ENCODE assay signal across 18 cellular contexts in the genomic region with DNA sequence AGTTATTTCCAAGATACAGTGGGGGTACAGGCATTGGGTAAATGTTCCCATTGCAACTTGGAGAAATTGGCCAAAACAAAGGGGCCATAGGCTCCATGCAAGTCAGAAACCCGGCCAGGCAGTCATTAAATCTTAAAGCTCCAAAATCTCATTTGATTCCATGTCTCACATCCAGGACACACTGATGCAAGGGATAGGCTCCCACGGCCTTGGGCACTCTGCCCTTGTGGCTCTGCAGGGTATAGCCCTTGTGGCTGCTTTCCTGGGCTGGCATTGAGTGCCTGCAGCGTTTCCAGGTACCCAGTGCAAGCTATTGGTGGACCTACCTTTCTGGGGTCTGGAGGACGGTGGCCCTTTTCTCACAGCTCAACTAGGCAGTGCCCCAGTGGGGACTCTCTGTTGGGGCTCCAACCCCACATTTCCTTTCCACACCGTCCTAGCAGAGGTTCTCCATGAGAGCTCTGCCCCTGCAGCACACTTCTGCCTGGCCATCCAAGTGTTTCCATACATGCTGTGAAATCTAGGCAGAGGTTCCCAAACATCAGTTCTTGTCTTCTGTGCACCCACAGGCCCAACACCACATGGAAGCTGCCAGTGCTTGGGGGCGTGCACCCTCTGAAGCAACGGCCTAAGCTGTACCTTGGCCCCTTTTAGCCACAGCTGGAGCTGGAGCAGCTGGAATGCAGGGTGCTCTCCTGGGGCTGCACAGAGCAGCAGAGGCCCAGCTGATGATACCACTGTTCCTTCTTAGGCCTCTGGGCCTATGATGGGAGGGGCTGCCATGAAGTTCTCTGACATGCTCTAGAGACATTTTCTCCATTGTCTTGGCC.
DNase-seq lines count a peak whose midpoint lies in the region; ATAC-seq and TF ChIP-seq lines count a peak whose summit lies in the region.
"Had no signal": no experiment of that assay in that cellular context is flagged by ENCODE, and none has a peak within 500 bp of the region (broad histone marks: within the 10 kb centered on the region; RNA-seq: fewer than 3 reads in every experiment).

No MANE protein-coding gene starts in this region.

- CTCF ChIA-PET in activated CD8-positive, alpha-beta T cell treated with anti-CD3 and anti-CD28 coated beads for 36 hours (lab: Charles Lee): interaction anchor here (0.9 kb wide), 1 partner anchor 17 kb away, joined by 3 read pairs; no protein-coding TSS in a partner anchor

- POLR2A ChIA-PET in activated CD8-positive, alpha-beta T cell treated with anti-CD3 and anti-CD28 coated beads for 36 hours (lab: Charles Lee): interaction anchor here (1.0 kb wide), 1 partner anchor 10 kb away, joined by 4 read pairs; no protein-coding TSS in a partner anchor

- no peak overlapping the region for H4K8ac ChIP-seq in mesendoderm (ENCODE audit: low read depth, low read length)

- H3F3A ChIP-seq in GM23338 (replicated peaks; ENCODE audit: low read depth): no peaks in the 10 kb centered on the region

- intact Hi-C loops in adrenal gland (cut with DNase I): no loop called here
- intact Hi-C loops in activated CD8-positive, alpha-beta T cell treated with anti-CD3 and anti-CD28 coated beads for 36 hours (cut with micrococcal nuclease): no loop called here

- no peak overlapping the region for H2AFZ ChIP-seq in GM23338
- H2AFZ ChIP-seq: GM23248 had no signal

- H3K27ac ChIP-seq in GM23338 (ENCODE audit: low read depth) (no peak overlapping the region), adrenal gland (no peak overlapping the region), mesendoderm (ENCODE audit: low read depth, low read length) (no peak overlapping the region)
- H3K27ac ChIP-seq: GM23248 had no signal

- 0 out of 2 replicates have a peak, but pooled peaks cover 4% of the 10 kb centered on the region for H3K4me1 ChIP-seq in GM23338 (ENCODE audit: insufficient read depth)
- peaks cover 0 to 5% of the 10 kb centered on the region in 2 donors for H3K4me1 ChIP-seq in adrenal gland (replicated peaks in 1 of 2)
- no peaks in the 10 kb centered on the region for H3K4me1 ChIP-seq in mesendoderm (ENCODE audit: control insufficient read depth, low read depth, low read length)

- H3K79me2 ChIP-seq in GM23338 (replicated peaks; ENCODE audit: insufficient read depth) (peaks cover 68% of the 10 kb centered on the region), mesendoderm (ENCODE audit: control insufficient read depth, insufficient read depth, low read length) (no peaks in the 10 kb centered on the region)

- no peak overlapping the region for H3K23ac ChIP-seq in mesendoderm (ENCODE audit: low read length)

- peaks cover 4% of the 10 kb centered on the region; the same call in 2 of the 3 replicates for H3K4me1 Mint-ChIP-seq in GM23338
- no peaks in the 10 kb centered on the region for H3K4me1 Mint-ChIP-seq in activated CD8-positive, alpha-beta T cell treated with anti-CD3 and anti-CD28 coated beads for 36 hours (ENCODE audit: low read depth)

- H3K9me3 ChIP-seq in adrenal gland (replicated peaks in 1 of 3): no peaks in the 10 kb centered on the region

- H3K4me3 Mint-ChIP-seq in GM23338: no peak overlapping the region
- H3K4me3 Mint-ChIP-seq in activated CD8-positive, alpha-beta T cell treated with anti-CD3 and anti-CD28 coated beads for 36 hours: no peak overlapping the region
- H3K4me3 Mint-ChIP-seq: B cell; CD4-positive, alpha-beta T cell; H9; IgD-negative memory B cell had no signal

- H3K27ac Mint-ChIP-seq in GM23338: no peak overlapping the region
- no peak overlapping the region for H3K27ac Mint-ChIP-seq in activated CD8-positive, alpha-beta T cell treated with anti-CD3 and anti-CD28 coated beads for 36 hours
- H3K27ac Mint-ChIP-seq: B cell; CD4-positive, alpha-beta T cell; H9 had no signal

- no peaks in the 10 kb centered on the region; the same call in 2 of the 3 replicates for H3K9me3 Mint-ChIP-seq in GM23338
- no peaks in the 10 kb centered on the region for H3K9me3 Mint-ChIP-seq in activated CD8-positive, alpha-beta T cell treated with anti-CD3 and anti-CD28 coated beads for 36 hours
- H3K9me3 Mint-ChIP-seq: CD4-positive, alpha-beta T cell; H9; IgD-negative memory B cell had no signal

- no peak overlapping the region for H3K18ac ChIP-seq in mesendoderm (ENCODE audit: low read length)

- WGBS in adrenal gland, 4 donors: 67 to 77% (median 73%) methylated on average over 7 of the region's 7 CpGs
- WGBS in mesendoderm (ENCODE audit: extremely low coverage, insufficient coverage, low lambda C conversion rate): no CpG with 5 or more reads among the region's 7 CpGs

- TF ChIP-seq CTCF in GM23338 (conservative IDR thresholded peaks at IDR 0.05; ENCODE audit: low read depth in 2 of 2) (no peak), adrenal gland (IDR thresholded peaks at IDR 0.05) (peak in 5 of 6 experiments; percentile 28 to 41 (median 34)), fibroblast of pulmonary artery (IDR thresholded peaks at IDR 0.05; ENCODE audit: low read length, missing control alignments) (no peak), foreskin fibroblast (IDR thresholded peaks at IDR 0.05; ENCODE audit: low read depth, low read length) (no peak)
- TF ChIP-seq CTCF in activated CD8-positive, alpha-beta T cell treated with anti-CD3 and anti-CD28 coated beads for 36 hours (IDR thresholded peaks at IDR 0.05): no peak

- H3K79me1 ChIP-seq in mesendoderm (ENCODE audit: low read length): peaks cover 1% of the 10 kb centered on the region

- H3K4me3 ChIP-seq in GM23338 (no peak overlapping the region), adrenal gland (no peak overlapping the region), fibroblast of pulmonary artery (replicated peaks; ENCODE audit: low read depth, low read length) (no peak overlapping the region), mesendoderm (ENCODE audit: low read length) (no peak overlapping the region), foreskin fibroblast (ENCODE audit: low read depth in 1 of 2, low read length in 2 of 2) (no peak overlapping the region)
- H3K4me3 ChIP-seq: GM12878, GM23248 had no signal

- no peak overlapping the region for H2BK120ac ChIP-seq in mesendoderm (ENCODE audit: low read depth, low read length)

- ATAC-seq in GM23338 (peak; percentile 61), HG03457 (IDR thresholded peaks at IDR 0.05; ENCODE audit: unreplicated experiment) (no peak)
- no peak for ATAC-seq in activated CD8-positive, alpha-beta T cell treated with anti-CD3 and anti-CD28 coated beads for 36 hours
- ATAC-seq: GM12878 had no signal

- no peak overlapping the region for H2BK5ac ChIP-seq in mesendoderm (ENCODE audit: low read length)

- no peak overlapping the region for H3K4ac ChIP-seq in mesendoderm (ENCODE audit: low read depth, low read length)

- H2AK5ac ChIP-seq in mesendoderm (ENCODE audit: low read length): no peak overlapping the region

- H3K9ac ChIP-seq in mesendoderm (ENCODE audit: low read length): no peak overlapping the region
- H3K9ac ChIP-seq: GM23248 had no signal

- H3K56ac ChIP-seq in mesendoderm (ENCODE audit: low read length): no peak overlapping the region

- peaks cover 4% of the 10 kb centered on the region for H3K27me3 Mint-ChIP-seq in GM23338 (ENCODE audit: insufficient read depth, low read depth, poor library complexity)
- no peaks in the 10 kb centered on the region for H3K27me3 Mint-ChIP-seq in activated CD8-positive, alpha-beta T cell treated with anti-CD3 and anti-CD28 coated beads for 36 hours
- H3K27me3 Mint-ChIP-seq: B cell; CD4-positive, alpha-beta T cell; IgD-negative memory B cell had no signal

- H3K27me3 ChIP-seq in GM23338 (ENCODE audit: insufficient read depth) (no peaks in the 10 kb centered on the region), adrenal gland (no peaks in the 10 kb centered on the region), mesendoderm (ENCODE audit: insufficient read depth, low read length, poor library complexity) (no peaks in the 10 kb centered on the region)

- no peak overlapping the region for H4K5ac ChIP-seq in mesendoderm (ENCODE audit: low read length)

- no peak for TF ChIP-seq POLR2A in adrenal gland (IDR thresholded peaks at IDR 0.05)

- H3K36me3 ChIP-seq in GM23338 (ENCODE audit: insufficient read depth) (no peaks in the 10 kb centered on the region), adrenal gland (replicated peaks in 1 of 2) (no peaks in the 10 kb centered on the region), mesendoderm (ENCODE audit: control insufficient read depth, insufficient read depth, low read length) (no peaks in the 10 kb centered on the region)

- H3K4me2 ChIP-seq in GM23338 (no peak overlapping the region), mesendoderm (ENCODE audit: low read length) (no peak overlapping the region)

- H2BK15ac ChIP-seq in mesendoderm (replicated peaks; ENCODE audit: low read depth): no peak overlapping the region

- peaks cover 4% of the 10 kb centered on the region; the same call in 1 of the 3 replicates for H3K36me3 Mint-ChIP-seq in GM23338 (ENCODE audit: low read depth)
- H3K36me3 Mint-ChIP-seq in activated CD8-positive, alpha-beta T cell treated with anti-CD3 and anti-CD28 coated beads for 36 hours (ENCODE audit: low read depth): peaks cover 4% of the 10 kb centered on the region

- H4K20me1 ChIP-seq in GM23338 (replicated peaks; ENCODE audit: insufficient read depth): peaks cover 5% of the 10 kb centered on the region; the same call in 1 of the 2 replicates

- DNase-seq in GM23338 (ENCODE audit: low spot score): no peak
- DNase-seq in adrenal gland: peak; percentile 38 to 80 (median 61)
- DNase-seq in fibroblast of pulmonary artery (ENCODE audit: low read depth): peak; percentile 17
- peak; percentile 8 for DNase-seq in mesendoderm
- DNase-seq in activated CD8-positive, alpha-beta T cell treated with anti-CD3 and anti-CD28 coated beads for 36 hours: no peak
- DNase-seq in Ammon's horn (ENCODE audit: low spot score): no peak
- no peak for DNase-seq in foreskin fibroblast
- DNase-seq: ACHN; C1 segment of cervical spinal cord; Calu3; CD4-positive, alpha-beta T cell; DMS 273 treated with DMSO at 0.1 percent for 48 hours; GM23248; H9 had no signal

- H3K9me2 ChIP-seq in GM23338 (ENCODE audit: insufficient read depth): peaks cover 5% of the 10 kb centered on the region; the same call in 1 of the 2 replicates

TF ChIP-seq in GM23338, 12 proteins besides CTCF, POLR2A, EP300 and RAD21 (continues in another document):
- TF ChIP-seq NANOG (IDR thresholded peaks at IDR 0.05; ENCODE audit: borderline replicate concordance): no peak

Comparison
In these comparisons a context has a peak if more than half of its experiments do, and no peak if none do; other contexts are left out.
1. DNase-seq: peak in adrenal gland (7 of 7), fibroblast of pulmonary artery (single experiment) and mesendoderm (single experiment); none in GM23338 (single experiment), activated CD8-positive, alpha-beta T cell treated with anti-CD3 and anti-CD28 coated beads for 36 hours (single experiment), Ammon's horn (single experiment) and foreskin fibroblast (0 of 2).
2. CTCF ChIP-seq: peak in adrenal gland (5 of 6); none in GM23338 (0 of 2), fibroblast of pulmonary artery (single experiment), activated CD8-positive, alpha-beta T cell treated with anti-CD3 and anti-CD28 coated beads for 36 hours (single experiment) and foreskin fibroblast (single experiment).